Comparison of ENCODE assay signal across 1 cellular context in genomic region chr10:75468612-75469011, GRCh38.
TF ChIP-seq lines count a peak whose summit lies in the region.

No MANE protein-coding gene starts in this region.

TF ChIP-seq in IMR-90, 13 proteins besides CTCF, POLR2A, EP300 and RAD21 (continued from another document):
- no peak for TF ChIP-seq ELK1 (IDR thresholded peaks at IDR 0.05; ENCODE audit: borderline replicate concordance, low read depth, low read length)
- no peak for TF ChIP-seq BHLHE40 (IDR thresholded peaks at IDR 0.05; ENCODE audit: low read depth, low read length)
- TF ChIP-seq MXI1 (IDR thresholded peaks at IDR 0.05; ENCODE audit: borderline replicate concordance, low read depth, low read length) = no peak
- TF ChIP-seq CEBPB (IDR thresholded peaks at IDR 0.05; ENCODE audit: low read depth, low read length) = no peak
- no peak for TF ChIP-seq RFX5 (IDR thresholded peaks at IDR 0.05; ENCODE audit: low read depth, low read length)
- no peak for TF ChIP-seq MAFK (IDR thresholded peaks at IDR 0.05; ENCODE audit: low read depth, low read length)
- TF ChIP-seq NFE2L2 (IDR thresholded peaks at IDR 0.05; ENCODE audit: low read depth, low read length) = no peak
- no peak for TF ChIP-seq FOS (IDR thresholded peaks at IDR 0.05; ENCODE audit: low read depth, low read length)
TF ChIP-seq in IMR-90: peak in this region for 0.
